1 cellular context compared by ENCODE assay signal in the genomic region with DNA sequence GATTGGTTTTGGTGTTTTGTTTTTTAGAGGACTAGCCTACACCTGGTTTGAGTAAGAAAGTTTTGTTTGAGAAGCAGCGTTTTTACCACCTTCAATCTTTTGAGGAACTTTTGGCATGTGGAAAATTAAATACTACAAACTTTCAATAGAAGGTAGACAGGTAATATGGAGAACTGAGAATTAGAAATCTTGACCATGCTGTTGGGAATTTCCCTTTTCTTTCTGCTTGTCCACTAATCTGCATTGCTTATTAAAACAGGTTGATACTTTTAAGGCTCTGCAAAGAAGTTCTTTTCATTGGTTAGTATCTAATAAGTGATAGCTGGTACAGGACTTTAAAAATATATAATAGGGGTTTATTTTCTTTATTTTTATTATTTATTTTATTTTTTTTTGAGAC.
TF ChIP-seq lines count a peak whose summit lies in the region.

No MANE protein-coding gene starts in this region.

TF ChIP-seq in WTC11, 78 proteins besides CTCF, POLR2A, EP300 and RAD21 (continued from another document):
- TF ChIP-seq, protein P1, sequence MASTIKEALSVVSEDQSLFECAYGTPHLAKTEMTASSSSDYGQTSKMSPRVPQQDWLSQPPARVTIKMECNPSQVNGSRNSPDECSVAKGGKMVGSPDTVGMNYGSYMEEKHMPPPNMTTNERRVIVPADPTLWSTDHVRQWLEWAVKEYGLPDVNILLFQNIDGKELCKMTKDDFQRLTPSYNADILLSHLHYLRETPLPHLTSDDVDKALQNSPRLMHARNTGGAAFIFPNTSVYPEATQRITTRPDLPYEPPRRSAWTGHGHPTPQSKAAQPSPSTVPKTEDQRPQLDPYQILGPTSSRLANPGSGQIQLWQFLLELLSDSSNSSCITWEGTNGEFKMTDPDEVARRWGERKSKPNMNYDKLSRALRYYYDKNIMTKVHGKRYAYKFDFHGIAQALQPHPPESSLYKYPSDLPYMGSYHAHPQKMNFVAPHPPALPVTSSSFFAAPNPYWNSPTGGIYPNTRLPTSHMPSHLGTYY (CRISPR knock-in tag; IDR thresholded peaks at IDR 0.05): no peak
- TF ChIP-seq ATF1 (CRISPR knock-in tag; IDR thresholded peaks at IDR 0.05) (no peak), ZNF281 (CRISPR knock-in tag; IDR thresholded peaks at IDR 0.05) (no peak)
